8 cellular contexts compared by ENCODE assay signal in the genomic region with DNA sequence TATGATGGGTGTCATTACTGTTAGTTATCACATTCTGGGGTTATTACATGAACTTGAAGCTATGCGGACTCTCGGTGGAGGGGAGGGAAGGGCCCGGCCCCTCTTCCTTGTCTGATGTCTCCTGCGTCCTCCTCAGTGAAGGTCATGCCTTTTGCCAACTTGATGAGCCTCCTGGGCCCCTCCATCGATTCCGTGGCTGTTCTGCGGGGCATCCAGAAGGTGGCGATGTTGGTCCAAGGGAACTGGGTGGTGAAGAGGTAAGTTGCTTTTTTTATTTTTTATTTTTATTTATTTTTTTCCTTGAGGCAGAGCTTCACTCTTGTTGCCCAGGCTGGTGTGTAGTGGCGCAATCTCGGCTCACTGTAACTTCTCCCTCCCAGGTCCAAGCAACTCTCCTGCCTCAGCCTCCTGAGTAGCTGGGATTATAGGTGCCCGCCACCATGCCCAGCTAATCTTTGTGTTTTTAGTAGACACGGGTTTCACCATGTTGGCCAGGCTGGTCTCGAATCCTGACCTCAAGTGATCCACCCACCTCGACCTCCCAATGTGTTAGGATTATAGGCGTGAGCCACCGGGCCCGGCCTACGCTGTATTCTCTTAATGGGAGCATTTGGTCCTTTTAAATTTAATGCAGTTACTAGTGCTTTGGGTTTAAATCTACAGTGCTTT. TPM values are rescaled to one million over a fixed set of nuclear protein-coding genes. Genes with fewer than 3 reads are reported as not detected.
A peak's percentile ranks its signal among the peaks of the same experiment; 100 is the strongest.
DNase-seq lines count a peak whose midpoint lies in the region; ATAC-seq, FAIRE-seq and TF ChIP-seq lines count a peak whose summit lies in the region.

No MANE protein-coding gene starts in this region.

- H4K20me1 ChIP-seq in K562 (replicated peaks; ENCODE audit: control insufficient read depth, insufficient read depth, low read length): peaks cover 21% of the 10 kb centered on the region

- H3K36me3 ChIP-seq in K562 (ENCODE audit: control insufficient read depth, insufficient read depth, low read length) (peaks cover 95% of the 10 kb centered on the region), mesendoderm (ENCODE audit: control insufficient read depth, insufficient read depth, low read length) (peaks cover 10% of the 10 kb centered on the region), upper lobe of right lung (peaks cover 83% of the 10 kb centered on the region)

- WGBS in K562 (ENCODE audit: insufficient coverage, low coverage, missing lambda C conversion rate): 75% methylated on average over 17 of the region's 18 CpGs
- no CpG with 5 or more reads among the region's 18 CpGs for WGBS in mesendoderm (ENCODE audit: extremely low coverage, insufficient coverage, low lambda C conversion rate)

- peak; percentile 39 to 46; a peak in 3 of 4 replicates for TF ChIP-seq RAD21 in K562 (CRISPR knock-in tag; conservative IDR thresholded peaks at IDR 0.05 in 1 of 2, IDR thresholded peaks at IDR 0.05 in 1 of 2)

- no peak overlapping the region for H3K56ac ChIP-seq in mesendoderm (ENCODE audit: low read length)

- no peaks in the 10 kb centered on the region for H3K9me3 Mint-ChIP-seq in T-helper 2 cell treated with Interferon-gamma antibody and Interleukin-4, amounts not matched to agents 5 μg/mL and 100 μg/mL, for 36 hours

- H3K9me1 ChIP-seq in K562 (ENCODE audit: control insufficient read depth, insufficient read depth, low read length): no peaks in the 10 kb centered on the region

- H3K4me1 Mint-ChIP-seq in T-helper 2 cell treated with Interferon-gamma antibody and Interleukin-4, amounts not matched to agents 5 μg/mL and 100 μg/mL, for 36 hours (ENCODE audit: low read depth): peaks cover 8% of the 10 kb centered on the region

- H4K5ac ChIP-seq in mesendoderm (ENCODE audit: low read length): no peak overlapping the region

- H3K9me3 ChIP-seq in K562 (replicated peaks; ENCODE audit: control insufficient read depth, insufficient read depth, low read depth, low read length) (no peaks in the 10 kb centered on the region), upper lobe of right lung (no peaks in the 10 kb centered on the region)

- H3K4me3 Mint-ChIP-seq in T-helper 2 cell treated with Interferon-gamma antibody and Interleukin-4, amounts not matched to agents 5 μg/mL and 100 μg/mL, for 36 hours: no peak overlapping the region

- H3K9ac ChIP-seq in K562 (ENCODE audit: insufficient read depth in 1 of 2, low read depth in 2 of 2, low read length in 2 of 2) (no peak overlapping the region), mesendoderm (ENCODE audit: low read length) (no peak overlapping the region)

- H3K79me2 ChIP-seq in K562 (ENCODE audit: control insufficient read depth, insufficient read depth, low read length) (peaks cover 18% of the 10 kb centered on the region), mesendoderm (ENCODE audit: control insufficient read depth, insufficient read depth, low read length) (peaks cover 3% of the 10 kb centered on the region)

- TF ChIP-seq CTCF in AG09319 (IDR thresholded peaks at IDR 0.05; ENCODE audit: low read depth, low read length) (peak; percentile 65), K562 (IDR thresholded peaks at IDR 0.05 in 2 of 3, conservative IDR thresholded peaks at IDR 0.05 in 1 of 3; ENCODE audit: insufficient read depth in 2 of 3, low read depth in 1 of 3, low read length in 3 of 3) (peak; percentile 69 to 74 (median 72)), upper lobe of right lung (IDR thresholded peaks at IDR 0.05) (peak; percentile 61)

- no peak overlapping the region for H3K4me3 ChIP-seq in K562
- no peak overlapping the region for H3K4me3 ChIP-seq in mesendoderm (ENCODE audit: low read length)
- H3K4me3 ChIP-seq in upper lobe of right lung: no peak overlapping the region

- H3K4me1 ChIP-seq in K562 (replicated peaks in 1 of 2; ENCODE audit: control insufficient read depth in 2 of 2, insufficient read depth in 2 of 2, low read length in 2 of 2) (peaks cover 0 to 3% of the 10 kb centered on the region in 2 experiments; a peak in 2 of 5 replicates), mesendoderm (ENCODE audit: control insufficient read depth, low read depth, low read length) (no peaks in the 10 kb centered on the region), upper lobe of right lung (no peaks in the 10 kb centered on the region)

- no peak overlapping the region for H3K4me2 ChIP-seq in K562 (ENCODE audit: insufficient read depth, low read length)
- no peak overlapping the region for H3K4me2 ChIP-seq in mesendoderm (ENCODE audit: low read length)

- no peak overlapping the region for H3K23ac ChIP-seq in mesendoderm (ENCODE audit: low read length)

- peaks cover 39% of the 10 kb centered on the region for H3K36me3 Mint-ChIP-seq in T-helper 2 cell treated with Interferon-gamma antibody and Interleukin-4, amounts not matched to agents 5 μg/mL and 100 μg/mL, for 36 hours (ENCODE audit: low read depth)

- H3K27ac ChIP-seq in K562 (ENCODE audit: extremely low read depth, low read depth, low read length): no peak overlapping the region
- H3K27ac ChIP-seq in mesendoderm (ENCODE audit: low read depth, low read length): no peak overlapping the region
- H3K27ac ChIP-seq in upper lobe of right lung: no peak overlapping the region

- CTCF ChIA-PET in K562 (lab: Yijun Ruan, JAX; ENCODE audit: low intra/inter-chr PET ratio): interaction anchor here (1.1 kb wide), 1 partner anchor 1162 kb away, joined by 5 read pairs; no protein-coding TSS in a partner anchor

- no peak for TF ChIP-seq EP300 in K562 (IDR thresholded peaks at IDR 0.05; ENCODE audit: low read length)

- H2BK120ac ChIP-seq in mesendoderm (ENCODE audit: low read depth, low read length): no peak overlapping the region

- no peak overlapping the region for H3K27ac Mint-ChIP-seq in T-helper 2 cell treated with Interferon-gamma antibody and Interleukin-4, amounts not matched to agents 5 μg/mL and 100 μg/mL, for 36 hours

- H3K27me3 Mint-ChIP-seq in T-helper 2 cell treated with Interferon-gamma antibody and Interleukin-4, amounts not matched to agents 5 μg/mL and 100 μg/mL, for 36 hours (ENCODE audit: low read depth): no peaks in the 10 kb centered on the region

- no peak overlapping the region for H2BK15ac ChIP-seq in mesendoderm (replicated peaks; ENCODE audit: low read depth)

- DNase-seq in AG09319 (ENCODE audit: extremely low read depth, low read depth) (no peak), HCEC 1CT (peak; percentile 28), K562 (ENCODE audit: extremely low read depth in 1 of 4, low spot score in 3 of 4) (peak; percentile 45 to 52 (median 52)), mesendoderm (peak; percentile 49), upper lobe of right lung (peak; percentile 68), HPDE6-E6E7 (ENCODE audit: extremely low spot score) (no peak), GM12891 (ENCODE audit: insufficient read length, low spot score) (no peak)
- DNase-seq in T-helper 2 cell treated with Interferon-gamma antibody and Interleukin-4, amounts not matched to agents 5 μg/mL and 100 μg/mL, for 36 hours (ENCODE audit: low spot score): peak; percentile 36

- H3K4ac ChIP-seq in mesendoderm (ENCODE audit: low read depth, low read length): no peak overlapping the region

- POLR2A ChIA-PET in K562 (lab: Yijun Ruan, JAX): interaction anchor here (0.6 kb wide), 1 partner anchor 70 kb away, joined by 3 read pairs; no protein-coding TSS in a partner anchor

- H3K27me3 ChIP-seq in K562 (ENCODE audit: control insufficient read depth in 2 of 2, insufficient read depth in 2 of 2, low read length in 2 of 2) (no peaks in the 10 kb centered on the region), mesendoderm (ENCODE audit: insufficient read depth, low read length, poor library complexity) (no peaks in the 10 kb centered on the region), upper lobe of right lung (no peaks in the 10 kb centered on the region)

- TF ChIP-seq POLR2A in K562 (conservative IDR thresholded peaks at IDR 0.05) (no peak), GM12891 (IDR thresholded peaks at IDR 0.05; ENCODE audit: low read depth, low read length) (no peak)

- no peak overlapping the region for H2AK5ac ChIP-seq in mesendoderm (ENCODE audit: low read length)

- intact Hi-C loops in K562 (cut with micrococcal nuclease): loop anchor here (2.0 kb wide), 1 partner anchor 1168 kb away; a partner anchor contains a TSS
- intact Hi-C loops in upper lobe of right lung (cut with DNase I): no loop called here

- FAIRE-seq in K562 (lab: Jason Lieb, UNC): peak; percentile 35
- no peak for FAIRE-seq in GM12891 (lab: Jason Lieb, UNC)

- H2AFZ ChIP-seq in K562 (ENCODE audit: low read depth, low read length): no peak overlapping the region

- no peak overlapping the region for H3K18ac ChIP-seq in mesendoderm (ENCODE audit: low read length)

- H3K79me1 ChIP-seq in mesendoderm (ENCODE audit: low read length): peaks cover 10% of the 10 kb centered on the region

- peak; percentile 55 for ATAC-seq in K562
- ATAC-seq in upper lobe of right lung: peak; percentile 39

- in situ Hi-C loops in K562 (cut with MboI): loop anchor here (10.0 kb wide), 1 partner anchor 1164 kb away; a partner anchor contains a TSS

- H2BK5ac ChIP-seq in mesendoderm (ENCODE audit: low read length): no peak overlapping the region

- no TSS peak for BruUV-seq in K562 (replicated peaks; lab: Mats Ljungman, UMichigan)

- no peak overlapping the region for H4K8ac ChIP-seq in mesendoderm (ENCODE audit: low read depth, low read length)

RNA-seq across cellular contexts. Expression of a gene that starts 21.6 kb away (rescaled TPM):
- 337 and 699 TPM in 2 replicates for total RNA-seq in K562 (2011; cell fraction: chromatin; rRNA removed; ENCODE audit: low replicate concordance)
- total RNA-seq in K562 (2011; cell fraction: nucleolus; rRNA removed): 179 and 196 TPM in 2 replicates
- 243 and 244 TPM in 2 replicates for total RNA-seq in K562 (2011; cell fraction: nucleoplasm; rRNA removed)
- total RNA-seq in K562 (2014; rRNA removed): 78.2 and 82.6 TPM in 2 replicates
- 67.6 and 81.1 TPM in 2 replicates for total RNA-seq in K562 (2014; rRNA removed; fragmentation: Illumina TruSeq; extraction: Trizol)
- 73.9 and 83.8 TPM in 2 replicates for total RNA-seq in K562 (2015; rRNA removed; fragmentation: Illumina TruSeq; extraction: Trizol)
- 101 and 113 TPM in 2 replicates for total RNA-seq in K562 (2021)
- 151 and 192 TPM in 2 replicates for polyA plus RNA-seq in K562 (2011; rRNA removed)
- 128 and 145 TPM in 2 replicates for polyA plus RNA-seq in K562 (2011; cell fraction: cytosol; rRNA removed)
- polyA plus RNA-seq in K562 (2011; cell fraction: nucleus; rRNA removed): 458 and 560 TPM in 2 replicates
- polyA plus RNA-seq in K562 (2012): 62.8 and 102 TPM in 2 replicates
- polyA plus RNA-seq in K562 (2014; fragmentation: Illumina TruSeq; extraction: Trizol): 128 and 149 TPM in 2 replicates
- polyA plus RNA-seq in K562 (2014; fragmentation: Nextera tagmentation; extraction: Ambion mirVana): 10 to 100 TPM; 17.7 to 25.3 TPM
- 77.3 and 95.9 TPM in 2 replicates for polyA plus RNA-seq in K562 (2014; rRNA removed)
- polyA minus RNA-seq in K562 (2011; rRNA and poly(A)+ RNA removed): 241 and 345 TPM in 2 replicates
- polyA minus RNA-seq in K562 (2011; cell fraction: cytosol; rRNA and poly(A)+ RNA removed): 104 and 113 TPM in 2 replicates
- 100 and 315 TPM in 2 replicates for polyA minus RNA-seq in K562 (2011; cell fraction: nucleus; rRNA and poly(A)+ RNA removed)
- 52.1 TPM for polyA plus RNA-seq in mesendoderm (2013, experiment 1 of 2)
- polyA plus RNA-seq in mesendoderm (2013, experiment 2 of 2): 52.4 TPM
- total RNA-seq in upper lobe of right lung: 43.3 TPM
- polyA plus RNA-seq in GM12891 (2012; ENCODE audit: low read depth, missing spikeins): 19.1 TPM

RNA-seq across cellular contexts. Expression of a gene that starts 55.6 kb away (rescaled TPM):
- 15.8 and 27.5 TPM in 2 replicates for total RNA-seq in K562 (2011; cell fraction: chromatin; rRNA removed; ENCODE audit: low replicate concordance)
- total RNA-seq in K562 (2011; cell fraction: nucleolus; rRNA removed): 14.7 and 18.3 TPM in 2 replicates
- total RNA-seq in K562 (2011; cell fraction: nucleoplasm; rRNA removed): 14.1 and 15.6 TPM in 2 replicates
- total RNA-seq in K562 (2014; rRNA removed) (18.9 and 20.5 TPM in 2 replicates), K562 (2014; rRNA removed; fragmentation: Illumina TruSeq; extraction: Trizol) (19.9 and 20.1 TPM in 2 replicates), K562 (2015; rRNA removed; fragmentation: Illumina TruSeq; extraction: Trizol) (18.6 and 21.9 TPM in 2 replicates), K562 (2021) (22.1 and 23.1 TPM in 2 replicates), upper lobe of right lung (25.2 TPM)
- polyA plus RNA-seq in K562 (2011; rRNA removed) (25.6 and 30.3 TPM in 2 replicates), K562 (2014; fragmentation: Illumina TruSeq; extraction: Trizol) (26.3 and 27.9 TPM in 2 replicates), K562 (2014; fragmentation: Nextera tagmentation; extraction: Ambion mirVana) (1 to 10 TPM; 4.6 to 5.3 TPM), K562 (2014; rRNA removed) (21.7 and 23.0 TPM in 2 replicates)
- polyA plus RNA-seq in K562 (2011; cell fraction: cytosol; rRNA removed): 12.0 and 18.5 TPM in 2 replicates
- 8.0 and 10.4 TPM in 2 replicates for polyA plus RNA-seq in K562 (2011; cell fraction: nucleus; rRNA removed)
- 14.9 and 15.5 TPM in 2 replicates for polyA plus RNA-seq in K562 (2012)
- polyA minus RNA-seq in K562 (2011; rRNA and poly(A)+ RNA removed): 37.9 and 40.4 TPM in 2 replicates
- polyA minus RNA-seq in K562 (2011; cell fraction: cytosol; rRNA and poly(A)+ RNA removed): 17.8 and 20.6 TPM in 2 replicates
- polyA minus RNA-seq in K562 (2011; cell fraction: nucleus; rRNA and poly(A)+ RNA removed): 9.7 and 11.4 TPM in 2 replicates
- 20.0 TPM for polyA plus RNA-seq in mesendoderm (2013, experiment 1 of 2)
- polyA plus RNA-seq in mesendoderm (2013, experiment 2 of 2): 20.5 TPM
- polyA plus RNA-seq in GM12891 (2012; ENCODE audit: low read depth, missing spikeins): 10.7 TPM

Comparison
In these comparisons a context has a peak if more than half of its experiments do, and no peak if none do; other contexts are left out.
1. DNase-seq: peak in HCEC 1CT (single experiment), T-helper 2 cell treated with Interferon-gamma antibody and Interleukin-4, amounts not matched to agents 5 μg/mL and 100 μg/mL, for 36 hours (single experiment), K562 (4 of 4), mesendoderm (single experiment) and upper lobe of right lung (single experiment); none in AG09319 (single experiment), HPDE6-E6E7 (single experiment) and GM12891 (single experiment).
2. Peak in every context shown above with its lines, with median percentiles within 50 percentile points of each other: CTCF ChIP-seq.